In the genomic region with DNA sequence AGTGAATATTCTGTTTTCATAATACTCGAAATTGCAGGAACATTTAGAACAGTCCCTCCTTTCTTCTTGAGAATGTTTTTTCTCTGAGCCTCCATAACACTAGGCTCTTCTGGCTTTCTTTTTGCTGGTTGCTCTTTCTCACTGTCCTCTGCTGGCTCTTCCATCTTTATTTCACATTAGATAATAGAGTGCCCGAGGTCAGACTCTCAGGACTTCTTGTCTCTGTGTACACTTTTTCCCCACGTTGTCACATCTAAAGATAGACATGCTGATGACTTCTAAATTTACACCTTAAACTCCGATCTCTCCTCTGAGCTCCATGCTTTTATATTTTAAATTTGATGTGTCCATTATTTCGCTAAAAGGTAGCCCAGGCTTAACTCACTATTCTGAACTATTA, we compare ENCODE assay signal across 14 cellular contexts. TPM values are rescaled to one million over a fixed set of nuclear protein-coding genes. Genes with fewer than 3 reads are reported as not detected.
"Had no signal": no experiment of that assay in that cellular context is flagged by ENCODE, and none has a peak within 500 bp of the region (broad histone marks: within the 10 kb centered on the region; RNA-seq: fewer than 3 reads in every experiment).

No MANE protein-coding gene starts in this region.

- H3K36me3 ChIP-seq: gastrocnemius medialis, left lung, pancreas, tibial nerve, vagina had no signal

- DNase-seq: central memory CD4-positive, alpha-beta T cell; effector memory CD4-positive, alpha-beta T cell; gastrocnemius medialis; left lung; mesenchymal stem cell; pancreas; stimulated activated CD4-positive, alpha-beta T cell treated with anti-CD3 and anti-CD28 coated beads, Interleukin-4, amount 100 ng/mL, for 4 hours; T-helper 9 cell had no signal

- H3K27ac ChIP-seq: coronary artery, epithelial cell of prostate, gastrocnemius medialis, left lung, pancreas, skin epidermis, tibial nerve, vagina had no signal

- H3K4me1 ChIP-seq: left lung, pancreas, vagina had no signal

- H3K9me3 ChIP-seq: gastrocnemius medialis, left lung, pancreas, tibial nerve, vagina had no signal

- H3K27me3 ChIP-seq: gastrocnemius medialis, left lung, pancreas, tibial nerve, vagina had no signal

- H3K4me3 ChIP-seq: coronary artery, gastrocnemius medialis, left lung, pancreas, skin epidermis, tibial nerve, vagina had no signal

- ATAC-seq: left lung, pancreas had no signal

RNA-seq across cellular contexts. Expression of a gene that starts 15.4 kb away (rescaled TPM):
- polyA plus RNA-seq: keratinocyte had no signal
